Comparison of ENCODE assay signal across 12 cellular contexts in the genomic region with DNA sequence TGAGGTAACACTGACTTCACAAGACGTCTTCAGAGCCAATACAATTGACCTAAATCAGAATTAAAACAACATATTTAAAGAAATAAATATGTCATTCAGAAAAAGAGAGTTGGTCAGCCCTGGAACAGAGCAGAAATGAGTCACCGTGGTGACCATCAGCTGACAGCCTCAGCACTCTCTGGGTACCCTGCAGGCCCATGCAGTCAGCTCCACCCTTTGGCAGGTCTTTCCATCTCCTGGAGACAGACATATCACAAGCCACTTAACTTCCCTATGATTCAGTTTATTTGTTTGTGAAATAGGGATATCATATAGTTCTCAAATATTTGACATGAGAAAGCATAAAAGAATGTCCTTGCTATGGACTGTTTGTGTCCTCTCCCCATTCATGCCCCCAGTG.
DNase-seq lines count a peak whose midpoint lies in the region; ATAC-seq and TF ChIP-seq lines count a peak whose summit lies in the region.
"Had no signal": no experiment of that assay in that cellular context is flagged by ENCODE, and none has a peak within 500 bp of the region (broad histone marks: within the 10 kb centered on the region; RNA-seq: fewer than 3 reads in every experiment).

No MANE protein-coding gene starts in this region.

- peak; percentile 25 for DNase-seq in GM12865 (ENCODE audit: low read depth)
- peak; percentile 3 for DNase-seq in SW480 (ENCODE audit: low spot score)
- DNase-seq in hepatic stellate cell (ENCODE audit: low spot score): peak; percentile 14
- no peak for DNase-seq in activated CD8-positive, alpha-beta memory T cell treated with anti-CD3 and anti-CD28 coated beads for 24 hours
- DNase-seq in stimulated activated CD4-positive, alpha-beta T cell treated with anti-CD3 and anti-CD28 coated beads, Interleukin-1b, Interleukin-23, amount 100 ng/mL, for 48 hours: no peak
- no peak for DNase-seq in NCI-H82 (lab: John Stamatoyannopoulos, UW)
- DNase-seq: activated naive CD4-positive, alpha-beta T cell treated with anti-CD3 and anti-CD28 coated beads for 36 hours; NCI-H1417 treated with DMSO at 0.1 percent for 48 hours; T-cell had no signal

- H3K9me3 Mint-ChIP-seq in stimulated activated memory B cell treated with anti-CD40 and anti-IgM and Interleukin-4, amounts not matched to agents 10 μg/mL and 1 μg/mL and 100 μg/mL, for 72 hours: no peaks in the 10 kb centered on the region
- H3K9me3 Mint-ChIP-seq: activated naive CD4-positive, alpha-beta T cell treated with anti-CD3 and anti-CD28 coated beads for 36 hours had no signal

- ATAC-seq in HG02798 (IDR thresholded peaks at IDR 0.05; ENCODE audit: poor library complexity, unreplicated experiment): peak; percentile 71
- ATAC-seq in stimulated activated memory B cell treated with anti-CD40 and anti-IgM and Interleukin-4, amounts not matched to agents 10 μg/mL and 1 μg/mL and 100 μg/mL, for 72 hours: no peak
- ATAC-seq: T-cell had no signal

- no peak overlapping the region for H3K4me3 ChIP-seq in GM12865 (ENCODE audit: low read depth, low read length)

- H3K36me3 Mint-ChIP-seq in stimulated activated memory B cell treated with anti-CD40 and anti-IgM and Interleukin-4, amounts not matched to agents 10 μg/mL and 1 μg/mL and 100 μg/mL, for 72 hours: peaks cover 5% of the 10 kb centered on the region
- H3K36me3 Mint-ChIP-seq: T-cell had no signal

- no peaks in the 10 kb centered on the region for H3K4me1 Mint-ChIP-seq in stimulated activated memory B cell treated with anti-CD40 and anti-IgM and Interleukin-4, amounts not matched to agents 10 μg/mL and 1 μg/mL and 100 μg/mL, for 72 hours
- H3K4me1 Mint-ChIP-seq: B cell, T-cell had no signal

- no peak for TF ChIP-seq CTCF in GM12865 (IDR thresholded peaks at IDR 0.05; ENCODE audit: insufficient read depth, low read depth, low read length, missing control alignments)

- H3K27me3 Mint-ChIP-seq in stimulated activated memory B cell treated with anti-CD40 and anti-IgM and Interleukin-4, amounts not matched to agents 10 μg/mL and 1 μg/mL and 100 μg/mL, for 72 hours: no peaks in the 10 kb centered on the region
- H3K27me3 Mint-ChIP-seq: B cell, T-cell had no signal

- H3K27ac Mint-ChIP-seq in stimulated activated memory B cell treated with anti-CD40 and anti-IgM and Interleukin-4, amounts not matched to agents 10 μg/mL and 1 μg/mL and 100 μg/mL, for 72 hours: no peak overlapping the region
- H3K27ac Mint-ChIP-seq: activated naive CD4-positive, alpha-beta T cell treated with anti-CD3 and anti-CD28 coated beads for 36 hours; B cell; T-cell had no signal

- H3K4me3 Mint-ChIP-seq in stimulated activated memory B cell treated with anti-CD40 and anti-IgM and Interleukin-4, amounts not matched to agents 10 μg/mL and 1 μg/mL and 100 μg/mL, for 72 hours: no peak overlapping the region
- H3K4me3 Mint-ChIP-seq: activated naive CD4-positive, alpha-beta T cell treated with anti-CD3 and anti-CD28 coated beads for 36 hours; B cell; T-cell had no signal

Comparison
In these comparisons a context has a peak if more than half of its experiments do, and no peak if none do; other contexts are left out.
1. DNase-seq: peak in GM12865 (single experiment), SW480 (single experiment) and hepatic stellate cell (single experiment); none in activated CD8-positive, alpha-beta memory T cell treated with anti-CD3 and anti-CD28 coated beads for 24 hours (single experiment), stimulated activated CD4-positive, alpha-beta T cell treated with anti-CD3 and anti-CD28 coated beads, Interleukin-1b, Interleukin-23, amount 100 ng/mL, for 48 hours (single experiment) and NCI-H82 (single experiment).